In genomic region chr6:87702589-87702945, GRCh38 we compare ENCODE assay signal across 8 cellular contexts. TPM values are rescaled to one million over a fixed set of nuclear protein-coding genes. Genes with fewer than 3 reads are reported as not detected.
DNase-seq lines count a peak whose midpoint lies in the region; ATAC-seq and TF ChIP-seq lines count a peak whose summit lies in the region.

No MANE protein-coding gene starts in this region.

- TF ChIP-seq POLR2A in stomach (IDR thresholded peaks at IDR 0.05) = no peak

- H3K4me3 Mint-ChIP-seq in activated T-helper 2 cell treated with anti-CD3 and anti-CD28 coated beads, Interferon-gamma antibody, Interleukin-2, Interleukin-4, amounts not matched to agents 10 μg/mL and 5 μg/mL and 100 μg/mL, durations not matched to agents 14 hours and 24 hours and 36 hours (ENCODE audit: low read depth) = peak overlapping the region; percentile 98

- no peaks in the 10 kb centered on the region for H3K9me3 Mint-ChIP-seq in activated T-helper 2 cell treated with anti-CD3 and anti-CD28 coated beads, Interferon-gamma antibody, Interleukin-2, Interleukin-4, amounts not matched to agents 10 μg/mL and 5 μg/mL and 100 μg/mL, durations not matched to agents 14 hours and 24 hours and 36 hours

- intact Hi-C loops in activated T-helper 2 cell treated with anti-CD3 and anti-CD28 coated beads, Interferon-gamma antibody, Interleukin-2, Interleukin-4, amounts not matched to agents 10 μg/mL and 5 μg/mL and 100 μg/mL, durations not matched to agents 14 hours and 24 hours and 36 hours (cut with micrococcal nuclease) = loop anchor here (1.0 to 5.0 kb wide), 10 partner anchors 23 to 1261 kb away; partner anchors contain the start of genes ORC3, RNGTT, SLC35A1 and ZNF292
- intact Hi-C loops in stomach (cut with DNase I; ENCODE audit: low total_unique reads) = no loop called here

- peaks cover 35% of the 10 kb centered on the region for H4K20me1 ChIP-seq in DND-41 (ENCODE audit: insufficient read depth, low read length)

- ATAC-seq in DND-41 (ENCODE audit: insufficient read depth, low read depth) = no peak
- peak; percentile 14 for ATAC-seq in GM21723 (IDR thresholded peaks at IDR 0.05; ENCODE audit: unreplicated experiment)
- no peak for ATAC-seq in HG03139 (IDR thresholded peaks at IDR 0.05; ENCODE audit: unreplicated experiment)

- H3K4me1 ChIP-seq in DND-41 (ENCODE audit: insufficient read depth, low read length) (peaks cover 34% of the 10 kb centered on the region), stomach (peaks cover 11 to 36% (median 23%) of the 10 kb centered on the region in 4 donors)

- H3K4me3 ChIP-seq in DND-41 (ENCODE audit: low read depth in 1 of 2, low read length in 2 of 2) = peak overlapping the region; percentile 76 to 78
- H3K4me3 ChIP-seq in stomach = peak overlapping the region; percentile 81 to 92 (median 87)

- H3K9ac ChIP-seq in DND-41 (ENCODE audit: low read depth, low read length) = peak overlapping the region; percentile 55

- 1 to 5% (median 1%) methylated on average over 7 of the region's 7 CpGs for WGBS in stomach, 5 donors

- TF ChIP-seq EP300 in stomach (IDR thresholded peaks at IDR 0.05) = no peak

- H3K27me3 ChIP-seq in DND-41 (ENCODE audit: insufficient read depth, low read length, poor library complexity) (no peaks in the 10 kb centered on the region), stomach (no peaks in the 10 kb centered on the region)

- H3K36me3 Mint-ChIP-seq in activated T-helper 2 cell treated with anti-CD3 and anti-CD28 coated beads, Interferon-gamma antibody, Interleukin-2, Interleukin-4, amounts not matched to agents 10 μg/mL and 5 μg/mL and 100 μg/mL, durations not matched to agents 14 hours and 24 hours and 36 hours (ENCODE audit: low read depth) = peaks cover 28% of the 10 kb centered on the region

- H3K27ac ChIP-seq in DND-41 (ENCODE audit: low read length) = peak overlapping the region; percentile 68
- peak overlapping the region; percentile 79 to 99 (median 97) for H3K27ac ChIP-seq in stomach

- TF ChIP-seq CTCF in DND-41 (IDR thresholded peaks at IDR 0.05; ENCODE audit: borderline replicate concordance, extremely low read depth, low read length, poor library complexity, severe bottlenecking) (no peak), stomach (IDR thresholded peaks at IDR 0.05) (no peak)

- H3K27ac Mint-ChIP-seq in activated T-helper 2 cell treated with anti-CD3 and anti-CD28 coated beads, Interferon-gamma antibody, Interleukin-2, Interleukin-4, amounts not matched to agents 10 μg/mL and 5 μg/mL and 100 μg/mL, durations not matched to agents 14 hours and 24 hours and 36 hours = peak overlapping the region; percentile 94

- peak overlapping the region; percentile 94 for H2AFZ ChIP-seq in DND-41 (ENCODE audit: low read depth, low read length)

- H3K4me2 ChIP-seq in DND-41 (ENCODE audit: insufficient read depth, low read length) = peak overlapping the region; percentile 88

- H3K9me3 ChIP-seq in DND-41 (ENCODE audit: insufficient read depth, low read length, severe bottlenecking) = no peaks in the 10 kb centered on the region
- H3K9me3 ChIP-seq in stomach = no peaks in the 10 kb centered on the region

- H3K27me3 Mint-ChIP-seq in activated T-helper 2 cell treated with anti-CD3 and anti-CD28 coated beads, Interferon-gamma antibody, Interleukin-2, Interleukin-4, amounts not matched to agents 10 μg/mL and 5 μg/mL and 100 μg/mL, durations not matched to agents 14 hours and 24 hours and 36 hours (ENCODE audit: low read depth) = no peaks in the 10 kb centered on the region

- no peak for DNase-seq in DND-41
- peak; percentile 51 for DNase-seq in NCI-H1105 (lab: John Stamatoyannopoulos, UW)
- no peak for DNase-seq in activated T-helper 2 cell treated with anti-CD3 and anti-CD28 coated beads, Interferon-gamma antibody, Interleukin-2, Interleukin-4, amounts not matched to agents 10 μg/mL and 5 μg/mL and 100 μg/mL, durations not matched to agents 14 hours and 24 hours and 36 hours (ENCODE audit: low spot score)
- peak; percentile 39 for DNase-seq in iPS-NIHi11 (ENCODE audit: low spot score)
- no peak for DNase-seq in stomach
- DNase-seq in activated CD8-positive, alpha-beta memory T cell treated with anti-CD3 and anti-CD28 coated beads, Interleukin-2, amount 50 U/mL, for 4 hours = no peak

- H3K4me1 Mint-ChIP-seq in activated T-helper 2 cell treated with anti-CD3 and anti-CD28 coated beads, Interferon-gamma antibody, Interleukin-2, Interleukin-4, amounts not matched to agents 10 μg/mL and 5 μg/mL and 100 μg/mL, durations not matched to agents 14 hours and 24 hours and 36 hours (ENCODE audit: low read depth) = peaks cover 33% of the 10 kb centered on the region

- peaks cover 14% of the 10 kb centered on the region for H3K36me3 ChIP-seq in DND-41 (ENCODE audit: insufficient read depth, low read length)
- no peaks in the 10 kb centered on the region for H3K36me3 ChIP-seq in stomach

- H3K79me2 ChIP-seq in DND-41 (ENCODE audit: insufficient read depth, low read length) = peaks cover 45% of the 10 kb centered on the region

RNA-seq across cellular contexts. Expression of gene AKIRIN2, which starts 0.5 kb away (rescaled TPM):
- 41.9 and 42.0 TPM in 2 replicates for total RNA-seq in activated T-helper 2 cell treated with anti-CD3 and anti-CD28 coated beads, Interferon-gamma antibody, Interleukin-2, Interleukin-4, amounts not matched to agents 10 μg/mL and 5 μg/mL and 100 μg/mL, durations not matched to agents 14 hours and 24 hours and 36 hours
- 10 to 100 TPM in 2 of 5 donors, 1 to 10 TPM in 2, under 1 TPM in 1; 0.58 to 49.0 (median 5.8) TPM for total RNA-seq in stomach
- polyA plus RNA-seq in stomach = 10 to 100 TPM; 13.0 to 20.3 (median 18.0) TPM

Comparison
In these comparisons a context has a peak if more than half of its experiments do, and no peak if none do; other contexts are left out.
1. DNase-seq: peak in NCI-H1105 (single experiment) and iPS-NIHi11 (single experiment); none in DND-41 (single experiment), activated T-helper 2 cell treated with anti-CD3 and anti-CD28 coated beads, Interferon-gamma antibody, Interleukin-2, Interleukin-4, amounts not matched to agents 10 μg/mL and 5 μg/mL and 100 μg/mL, durations not matched to agents 14 hours and 24 hours and 36 hours (single experiment), stomach (single experiment) and activated CD8-positive, alpha-beta memory T cell treated with anti-CD3 and anti-CD28 coated beads, Interleukin-2, amount 50 U/mL, for 4 hours (single experiment).